In genomic region chr3:142785996-142786395, GRCh38 we compare ENCODE assay signal across 30 cellular contexts.
"Had no signal": no experiment of that assay in that cellular context is flagged by ENCODE, and none has a peak within 500 bp of the region (broad histone marks: within the 10 kb centered on the region; RNA-seq: fewer than 3 reads in every experiment).

No MANE protein-coding gene starts in this region.

- H2AFZ ChIP-seq: hepatocyte, neural progenitor cell had no signal

- H3K36me3 ChIP-seq: left lung, lower lobe of right lung, neural progenitor cell, neutrophil, ovary, prostate gland, suprapubic skin, thoracic aorta, uterus had no signal

- H3K9ac ChIP-seq: neural progenitor cell had no signal

- H3K27ac ChIP-seq: heart right ventricle, hepatocyte, left lung, lower lobe of right lung, neural progenitor cell, neutrophil, ovary, prostate gland, skin epidermis, spleen, suprapubic skin, thoracic aorta, tibial artery, uterus had no signal

- FAIRE-seq: keratinocyte had no signal

- H3K79me2 ChIP-seq: hepatocyte had no signal

- H3K9me3 ChIP-seq: heart right ventricle, left lung, lower lobe of right lung, neutrophil, prostate gland, spleen, suprapubic skin, thoracic aorta, tibial artery, uterus had no signal

- H3K27me3 ChIP-seq: heart right ventricle, hepatocyte, left lung, neural progenitor cell, neutrophil, ovary, spleen, suprapubic skin, tibial artery, uterus had no signal

- H3K4me1 ChIP-seq: heart right ventricle, left lung, lower lobe of right lung, prostate gland, spleen, suprapubic skin, tibial artery, uterus had no signal

- ATAC-seq: heart right ventricle; left cardiac atrium; left lung; lower lobe of right lung; natural killer cell; right cardiac atrium; sciatic nerve; stimulated activated effector memory CD8-positive, alpha-beta T cell treated with anti-CD3 and anti-CD28 coated beads, Interleukin-12 subunit alpha, Interleukin-12 subunit beta, amount 100 ng/mL, for 72 hours had no signal

- H3K4me2 ChIP-seq: hepatocyte, neural progenitor cell had no signal

- DNase-seq: heart right ventricle; kidney glomerular epithelial cell; left cardiac atrium; left lung; lower lobe of right lung; mammary epithelial cell; mesenchymal stem cell; naive B cell; natural killer cell; nephron progenitor cell; ovary; posterior cingulate gyrus; retina; right cardiac atrium; spleen; stimulated activated CD4-positive, alpha-beta T cell treated with anti-CD3 and anti-CD28 coated beads, Interleukin-4, amount 100 ng/mL, for 24 hours; stimulated activated naive CD4-positive, alpha-beta T cell; tibial artery; trophoblast cell; uterus had no signal

- H3K4me3 ChIP-seq: heart right ventricle, hepatocyte, left lung, lower lobe of right lung, neural progenitor cell, ovary, prostate gland, skin epidermis, spleen, suprapubic skin, thoracic aorta, tibial artery, uterus had no signal
